ENCODE assay signal across 29 cellular contexts in the genomic region with DNA sequence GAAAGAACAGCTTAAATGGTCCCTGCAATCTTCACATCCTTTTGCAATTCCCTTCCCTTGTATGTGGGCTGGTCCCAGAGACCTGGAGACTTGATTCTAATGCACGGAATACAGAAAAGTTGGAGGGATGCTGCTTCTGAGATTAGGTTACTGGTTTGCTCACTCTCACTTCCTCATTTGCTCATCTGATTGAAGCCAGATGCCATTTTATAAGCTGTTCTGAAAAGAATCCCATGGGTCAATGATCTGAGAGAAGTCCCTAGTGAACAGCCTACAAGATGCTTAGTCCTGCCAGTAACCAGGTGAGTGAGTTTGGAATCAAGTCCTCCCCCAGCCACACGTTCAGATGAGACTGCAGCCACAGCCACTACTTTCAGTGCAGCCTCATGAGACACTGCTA. TPM values are rescaled to one million over a fixed set of nuclear protein-coding genes. Genes with fewer than 3 reads are reported as not detected.
DNase-seq lines count a peak whose midpoint lies in the region; ATAC-seq, FAIRE-seq and TF ChIP-seq lines count a peak whose summit lies in the region.
"Had no signal": no experiment of that assay in that cellular context is flagged by ENCODE, and none has a peak within 500 bp of the region (broad histone marks: within the 10 kb centered on the region; RNA-seq: fewer than 3 reads in every experiment).

No MANE protein-coding gene starts in this region.

- DNase-seq in D721Med (ENCODE audit: insufficient read length, low spot score) (no peak), OCI-M1 (lab: John Stamatoyannopoulos, UW) (peak; percentile 3), NCI-H2081 treated with DMSO at 0.1 percent for 48 hours (lab: John Stamatoyannopoulos, UW) (no peak), HT-29 (ENCODE audit: low spot score) (no peak), foreskin melanocyte (no peak)
- DNase-seq in activated effector memory CD4-positive, alpha-beta T cell treated with Interleukin-2 at 50 U/mL for 16 hours: no peak
- DNase-seq: activated CD4-positive, alpha-beta memory T cell treated with anti-CD3 and anti-CD28 coated beads for 36 hours; activated CD4-positive, CD25-positive, alpha-beta regulatory T cell; activated gamma-delta T cell treated with Interleukin-2 at 50 U/mL for 16 hours; BE2C; DMS79; foreskin keratinocyte; hypothalamus; left ventricle myocardium superior; NCI-H1105; NCI-H2081; NCI-H446 treated with DMSO at 0.1 percent for 48 hours; NK-92 treated with Interleukin-12 subunit alpha and Interleukin-12 subunit beta, amount 100 ng/mL, for 24 hours; sigmoid colon; stimulated activated CD4-positive, alpha-beta T cell treated with anti-CD3 and anti-CD28 coated beads, Interleukin-15, amount 100 ng/mL, for 24 hours; T-helper 9 cell had no signal

- no peak for TF ChIP-seq CTCF in D721Med (IDR thresholded peaks at IDR 0.05; ENCODE audit: insufficient read depth, missing control alignments)

- ATAC-seq in GM18867 (IDR thresholded peaks at IDR 0.05; ENCODE audit: unreplicated experiment) (peak; percentile 66), HG02885 (IDR thresholded peaks at IDR 0.05; ENCODE audit: poor library complexity, unreplicated experiment) (peak; percentile 78)
- ATAC-seq: foreskin keratinocyte, left ventricle myocardium superior had no signal

- FAIRE-seq in D721Med (lab: Jason Lieb, UNC): peak; percentile 61
- FAIRE-seq: A204.1, H54 had no signal

RNA-seq across cellular contexts. Expression of a gene that starts 35.9 kb away (rescaled TPM):
- total RNA-seq in HT-29 (2014; rRNA removed; shearing (Covaris generic)): not detected in 2 replicates
- total RNA-seq: activated CD4-positive, alpha-beta memory T cell treated with anti-CD3 and anti-CD28 coated beads for 36 hours; chondrocyte; epithelial cell of proximal tubule; foreskin keratinocyte; left ventricle myocardium superior; mononuclear cell; posterior vena cava; sigmoid colon had no signal
